In genomic region chr14:23181946-23182345, GRCh38 we compare ENCODE assay signal across 12 cellular contexts. TPM values are rescaled to one million over a fixed set of nuclear protein-coding genes. Genes with fewer than 3 reads are reported as not detected.
DNase-seq lines count a peak whose midpoint lies in the region; ATAC-seq, FAIRE-seq and TF ChIP-seq lines count a peak whose summit lies in the region.
"Had no signal": no experiment of that assay in that cellular context is flagged by ENCODE, and none has a peak within 500 bp of the region (broad histone marks: within the 10 kb centered on the region; RNA-seq: fewer than 3 reads in every experiment).

No MANE protein-coding gene starts in this region.

- DNase-seq in Caco-2 (no peak), adipocyte (ENCODE audit: low read depth) (no peak), retinal pigment epithelial cell (ENCODE audit: low read depth) (no peak), HK-2 (ENCODE audit: unreplicated experiment) (no peak), H4 (ENCODE audit: low spot score) (no peak), pancreas (no peak)
- DNase-seq in stimulated activated naive CD8-positive, alpha-beta T cell treated with anti-CD3 and anti-CD28 coated beads, Interleukin-15, Interleukin-2, amounts not matched to agents 100 U/mL and 50 U/mL, for 24 hours: no peak

- H3K27ac ChIP-seq in pancreas: no peak overlapping the region
- H3K27ac ChIP-seq: C4-2B had no signal

- BruUV-seq in Caco-2 (replicated peaks; lab: Mats Ljungman, UMichigan): no TSS peak

- H3K4me1 ChIP-seq in Caco-2 (peaks cover 23% of the 10 kb centered on the region), adipocyte (ENCODE audit: control insufficient read depth, insufficient read depth, low read length) (peaks cover 39% of the 10 kb centered on the region), iPS-15b (ENCODE audit: control insufficient read depth, insufficient read depth, low read length) (peaks cover 6% of the 10 kb centered on the region), pancreas (peaks cover 0 to 6% (median 0%) of the 10 kb centered on the region in 3 donors)

- H3K27me3 ChIP-seq in Caco-2 (replicated peaks; ENCODE audit: control insufficient read depth, insufficient read depth, low read length) (no peaks in the 10 kb centered on the region), adipocyte (replicated peaks; ENCODE audit: control insufficient read depth, insufficient read depth, low read length) (peaks cover 4% of the 10 kb centered on the region), iPS-15b (ENCODE audit: control insufficient read depth, insufficient read depth, low read length) (no peaks in the 10 kb centered on the region), pancreas (no peaks in the 10 kb centered on the region)

- H3K36me3 ChIP-seq in Caco-2 (ENCODE audit: control insufficient read depth, insufficient read depth, low read length) (no peaks in the 10 kb centered on the region), adipocyte (ENCODE audit: control insufficient read depth, insufficient read depth, low read length, severe bottlenecking) (no peaks in the 10 kb centered on the region), iPS-15b (ENCODE audit: control insufficient read depth, insufficient read depth, low read length) (no peaks in the 10 kb centered on the region), pancreas (no peaks in the 10 kb centered on the region)

- CTCF ChIA-PET in Caco-2 (lab: Charles Lee): interaction anchor here (0.8 to 10.6 kb wide), 2 partner anchors 35 to 62 kb away, joined by 3 to 176 read pairs; partner anchors contain the start of gene CEBPE

- no peaks in the 10 kb centered on the region for H3K9me3 Mint-ChIP-seq in Caco-2 (ENCODE audit: unreplicated experiment)
- H3K9me3 Mint-ChIP-seq: activated T-cell treated with anti-CD3 and anti-CD28 coated beads, Interleukin-2, amount 50 U/mL, for 4 hours; type B pancreatic cell had no signal

- WGBS in pancreas, 2 donors: 39 to 42% methylated on average over 4 of the region's 4 CpGs

- POLR2A ChIA-PET in Caco-2 (lab: Charles Lee): no interaction called here

- no peaks in the 10 kb centered on the region for H3K36me3 Mint-ChIP-seq in Caco-2 (ENCODE audit: insufficient read depth, unreplicated experiment)

- no peaks in the 10 kb centered on the region for H3K9me3 ChIP-seq in Caco-2
- no peaks in the 10 kb centered on the region for H3K9me3 ChIP-seq in adipocyte (ENCODE audit: control insufficient read depth, low read length)
- H3K9me3 ChIP-seq in iPS-15b (ENCODE audit: control insufficient read depth, insufficient read depth, low read length): no peaks in the 10 kb centered on the region
- no peaks in the 10 kb centered on the region for H3K9me3 ChIP-seq in pancreas

- no peak for TF ChIP-seq CTCF in Caco-2 (IDR thresholded peaks at IDR 0.05; ENCODE audit: insufficient read depth in 1 of 2, low read depth in 1 of 2, low read length in 1 of 2, severe bottlenecking in 1 of 2, unreplicated experiment in 1 of 2)
- TF ChIP-seq CTCF in retinal pigment epithelial cell (conservative IDR thresholded peaks at IDR 0.05; ENCODE audit: low read depth, low read length): peak; percentile 10
- no peak for TF ChIP-seq CTCF in pancreas (IDR thresholded peaks at IDR 0.05)

- intact Hi-C loops in Caco-2 (cut with micrococcal nuclease; ENCODE audit: unreplicated experiment): loop anchor here (2.0 kb wide), 1 partner anchor 35 kb away; no protein-coding TSS in a partner anchor
- intact Hi-C loops in pancreas (cut with DNase I): loop anchor here in 1 of 3 donors (10.0 kb wide), 1 partner anchor 57 kb away; no protein-coding TSS in a partner anchor

- ATAC-seq in stimulated activated naive CD8-positive, alpha-beta T cell treated with anti-CD3 and anti-CD28 coated beads, Interleukin-15, Interleukin-2, amounts not matched to agents 100 U/mL and 50 U/mL, for 24 hours: no peak
- ATAC-seq in pancreas: no peak

- H3K4me1 Mint-ChIP-seq in Caco-2 (ENCODE audit: low read depth, unreplicated experiment): peaks cover 9% of the 10 kb centered on the region

- H3K4me3 ChIP-seq in Caco-2 (ENCODE audit: low read depth, low read length) (peak overlapping the region; percentile 54), adipocyte (ENCODE audit: low read length) (peak overlapping the region; percentile 86), iPS-15b (ENCODE audit: low read depth, low read length) (peak overlapping the region; percentile 66), retinal pigment epithelial cell (ENCODE audit: low read length) (peak overlapping the region; percentile 99), pancreas (peak overlapping the region in 2 of 4 donors; percentile 40 to 56)

- no peak overlapping the region for H3K27ac Mint-ChIP-seq in Caco-2 (ENCODE audit: unreplicated experiment)
- H3K27ac Mint-ChIP-seq: type B pancreatic cell had no signal

- no peak overlapping the region for H3K9ac ChIP-seq in adipocyte (ENCODE audit: low read length)
- peak overlapping the region; percentile 1 for H3K9ac ChIP-seq in iPS-15b (ENCODE audit: low read depth, low read length)

- H3K4me3 Mint-ChIP-seq in Caco-2 (ENCODE audit: unreplicated experiment): no peak overlapping the region
- H3K4me3 Mint-ChIP-seq: activated T-cell treated with anti-CD3 and anti-CD28 coated beads, Interleukin-2, amount 50 U/mL, for 4 hours; type B pancreatic cell had no signal

- H3K27me3 Mint-ChIP-seq in Caco-2 (ENCODE audit: insufficient read depth, unreplicated experiment): no peaks in the 10 kb centered on the region
- H3K27me3 Mint-ChIP-seq: type B pancreatic cell had no signal

- FAIRE-seq in pancreas (lab: Jason Lieb, UNC): no peak

RNA-seq across cellular contexts. Expression of gene SLC7A8, which starts 1.5 kb away (rescaled TPM):
- total RNA-seq in Caco-2 (2022) (26.9 and 28.9 TPM in 2 replicates), pancreas (10 to 100 TPM; 11.5 to 33.5 (median 23.2) TPM)
- 5.2 and 5.6 TPM in 2 replicates for total RNA-seq in H4 (2014; rRNA removed; shearing (Covaris generic))
- 10 to 100 TPM; 36.3 to 70.8 TPM for polyA plus RNA-seq in pancreas

RNA-seq across cellular contexts. Expression of gene RNF212B, which starts 55.8 kb away (rescaled TPM):
- total RNA-seq in Caco-2 (2022): not detected in 2 replicates
- not detected in 2 replicates for total RNA-seq in H4 (2014; rRNA removed; shearing (Covaris generic))
- under 1 TPM in 2 of 6 donors, not detected in 4; 0.12 to 0.29 TPM for total RNA-seq in pancreas
- polyA plus RNA-seq in pancreas: not detected
- total RNA-seq: activated T-cell treated with anti-CD3 and anti-CD28 coated beads, Interleukin-2, amount 50 U/mL, for 4 hours; HT-29 had no signal
